14 cellular contexts compared by ENCODE assay signal in genomic region chr12:104729091-104729490, GRCh38.
"Had no signal": no experiment of that assay in that cellular context is flagged by ENCODE, and none has a peak within 500 bp of the region (broad histone marks: within the 10 kb centered on the region; RNA-seq: fewer than 3 reads in every experiment).

No MANE protein-coding gene starts in this region.

- H3K36me3 ChIP-seq: esophagus squamous epithelium, upper lobe of right lung had no signal

- H3K4me1 ChIP-seq: testis had no signal

- H3K9me3 ChIP-seq: esophagus squamous epithelium, testis, upper lobe of right lung had no signal

- H3K36me3 Mint-ChIP-seq: brain had no signal

- H3K9me3 Mint-ChIP-seq: activated naive CD4-positive, alpha-beta T cell treated with anti-CD3 and anti-CD28 coated beads, Interleukin-2, amount 10 ng/mL, durations not matched to agents 7 days and 5 days; brain; nephron; stimulated activated naive CD8-positive, alpha-beta T cell treated with anti-CD3 and anti-CD28 coated beads, Interleukin-15, amount 100 ng/mL, for 72 hours; T-helper 1 cell treated with Interleukin-12 subunit alpha and Interleukin-12 subunit beta and Interleukin-4 antibody, amounts not matched to agents 30 μg/mL and 1 μg/mL, for 36 hours had no signal

- DNase-seq: activated naive CD4-positive, alpha-beta T cell treated with anti-CD3 and anti-CD28 coated beads, Interleukin-2, amount 10 ng/mL, durations not matched to agents 7 days and 5 days; dorsolateral prefrontal cortex; esophagus squamous epithelium; foreskin fibroblast; left cardiac atrium; stimulated activated CD4-positive, alpha-beta T cell treated with anti-CD3 and anti-CD28 coated beads, Interleukin-4, amount 100 ng/mL, for 1 hour; stimulated activated CD8-positive, alpha-beta memory T cell treated with anti-CD3 and anti-CD28 coated beads, Interleukin-4, amount 100 ng/mL, for 48 hours; stimulated activated naive CD8-positive, alpha-beta T cell treated with anti-CD3 and anti-CD28 coated beads, Interleukin-15, amount 100 ng/mL, for 72 hours; testis; upper lobe of right lung had no signal

- H3K4me3 ChIP-seq: dorsolateral prefrontal cortex, esophagus squamous epithelium, testis, upper lobe of right lung had no signal

- H3K27ac ChIP-seq: dorsolateral prefrontal cortex, esophagus squamous epithelium, testis, upper lobe of right lung had no signal

- H3K27me3 ChIP-seq: dorsolateral prefrontal cortex, esophagus squamous epithelium, testis, upper lobe of right lung had no signal

- ATAC-seq: activated CD4-positive, CD25-positive, alpha-beta regulatory T cell treated with anti-CD3 and anti-CD28 coated beads, Interleukin-2, amount 50 U/mL, for 24 hours; stimulated activated naive CD8-positive, alpha-beta T cell treated with anti-CD3 and anti-CD28 coated beads, Interleukin-15, amount 100 ng/mL, for 72 hours; upper lobe of right lung had no signal

- H3K4me3 Mint-ChIP-seq: activated naive CD4-positive, alpha-beta T cell treated with anti-CD3 and anti-CD28 coated beads, Interleukin-2, amount 10 ng/mL, durations not matched to agents 7 days and 5 days; brain; nephron; stimulated activated naive CD8-positive, alpha-beta T cell treated with anti-CD3 and anti-CD28 coated beads, Interleukin-15, amount 100 ng/mL, for 72 hours; T-helper 1 cell treated with Interleukin-12 subunit alpha and Interleukin-12 subunit beta and Interleukin-4 antibody, amounts not matched to agents 30 μg/mL and 1 μg/mL, for 36 hours had no signal

- H3K27me3 Mint-ChIP-seq: activated naive CD4-positive, alpha-beta T cell treated with anti-CD3 and anti-CD28 coated beads, Interleukin-2, amount 10 ng/mL, durations not matched to agents 7 days and 5 days; brain; stimulated activated naive CD8-positive, alpha-beta T cell treated with anti-CD3 and anti-CD28 coated beads, Interleukin-15, amount 100 ng/mL, for 72 hours had no signal

- H3K27ac Mint-ChIP-seq: nephron had no signal
